Comparison of ENCODE assay signal across 36 cellular contexts in genomic region chr1:35430762-35431161, GRCh38.
DNase-seq lines count a peak whose midpoint lies in the region; FAIRE-seq and TF ChIP-seq lines count a peak whose summit lies in the region.
"Had no signal": no experiment of that assay in that cellular context is flagged by ENCODE, and none has a peak within 500 bp of the region (broad histone marks: within the 10 kb centered on the region; RNA-seq: fewer than 3 reads in every experiment).

No MANE protein-coding gene starts in this region.

- H3K4me3 ChIP-seq in H7 (ENCODE audit: insufficient read depth, low read depth, low read length), result no peak overlapping the region
- no peak overlapping the region for H3K4me3 ChIP-seq in H1 (ENCODE audit: extremely low read depth in 1 of 4, insufficient read depth in 2 of 4, low read depth in 3 of 4, low read length in 4 of 4)
- no peak overlapping the region for H3K4me3 ChIP-seq in ascending aorta
- H3K4me3 ChIP-seq: A549, adrenal gland, body of pancreas, esophagus squamous epithelium, heart left ventricle, MG63, thoracic aorta had no signal

- H3K23me2 ChIP-seq in H1 (ENCODE audit: low read depth, low read length), result no peaks in the 10 kb centered on the region

- FAIRE-seq in H1 (lab: Jason Lieb, UNC), result no peak
- FAIRE-seq: A549, RCC 7860, small intestine, urothelium cell line had no signal

- TF ChIP-seq CTCF in H1 (IDR thresholded peaks at IDR 0.05; ENCODE audit: control extremely low read depth in 1 of 3, insufficient read depth in 1 of 3, low read depth in 1 of 3, low read length in 3 of 3), result no peak
- TF ChIP-seq CTCF in osteocyte (IDR thresholded peaks at IDR 0.05), result no peak
- no peak for TF ChIP-seq CTCF in ascending aorta (IDR thresholded peaks at IDR 0.05)

- no peak overlapping the region for H2BK15ac ChIP-seq in H1 (ENCODE audit: low read length)

- CTCF ChIA-PET in H1 (lab: Charles Lee; ENCODE audit: partially characterized antibody), result interaction anchor here (0.8 to 1.5 kb wide), 3 partner anchors 13 to 229 kb away, joined by 3 to 4 read pairs (median 4); no protein-coding TSS in a partner anchor

- H3K27me3 ChIP-seq in H7 (ENCODE audit: control insufficient read depth, insufficient read depth, low read length), result no peaks in the 10 kb centered on the region
- no peaks in the 10 kb centered on the region for H3K27me3 ChIP-seq in H1 (replicated peaks in 1 of 4; ENCODE audit: control insufficient read depth in 3 of 4, extremely low read depth in 1 of 4, insufficient read depth in 3 of 4, low read length in 3 of 4)
- no peaks in the 10 kb centered on the region for H3K27me3 ChIP-seq in ascending aorta
- H3K27me3 ChIP-seq: adrenal gland, body of pancreas, esophagus squamous epithelium, foreskin keratinocyte, heart left ventricle, MG63 had no signal

- no peak for TF ChIP-seq RAD21 in H1 (IDR thresholded peaks at IDR 0.05 in 1 of 2, conservative IDR thresholded peaks at IDR 0.05 in 1 of 2; ENCODE audit: low read depth in 2 of 2, low read length in 2 of 2)

- H2BK120ac ChIP-seq in H1 (replicated peaks; ENCODE audit: low read depth, low read length), result no peak overlapping the region

- no peak for TF ChIP-seq EP300 in H1 (IDR thresholded peaks at IDR 0.05; ENCODE audit: borderline replicate concordance in 1 of 2, low read depth in 2 of 2, low read length in 2 of 2)

- H3K27ac ChIP-seq in H1 (ENCODE audit: low read depth, low read length) (no peak overlapping the region), ascending aorta (no peak overlapping the region)
- H3K27ac ChIP-seq: A549, adrenal gland, body of pancreas, foreskin keratinocyte, heart left ventricle, KMS-11, thoracic aorta had no signal

- H3K27me3 Mint-ChIP-seq in activated T-cell treated with anti-CD3 and anti-CD28 coated beads, Interleukin-2, amount 50 U/mL, for 24 hours, result no peaks in the 10 kb centered on the region
- H3K27me3 Mint-ChIP-seq in osteocyte (ENCODE audit: unreplicated experiment), result no peaks in the 10 kb centered on the region
- H3K27me3 Mint-ChIP-seq: naive B cell had no signal

- peaks cover 17% of the 10 kb centered on the region for H3K4me1 Mint-ChIP-seq in activated T-cell treated with anti-CD3 and anti-CD28 coated beads, Interleukin-2, amount 50 U/mL, for 24 hours (ENCODE audit: low read depth)
- H3K4me1 Mint-ChIP-seq in osteocyte (ENCODE audit: unreplicated experiment), result no peaks in the 10 kb centered on the region

- no peak overlapping the region for H3K4ac ChIP-seq in H1 (replicated peaks; ENCODE audit: insufficient read length, low read depth, low read length)

- H2AK5ac ChIP-seq in H1 (ENCODE audit: low read depth, low read length), result no peak overlapping the region

- H2BK5ac ChIP-seq in H1 (ENCODE audit: low read depth, low read length), result no peak overlapping the region

- H3K27ac Mint-ChIP-seq in activated T-cell treated with anti-CD3 and anti-CD28 coated beads, Interleukin-2, amount 50 U/mL, for 24 hours, result peak overlapping the region; percentile 19
- no peak overlapping the region for H3K27ac Mint-ChIP-seq in osteocyte (ENCODE audit: unreplicated experiment)

- H3K56ac ChIP-seq in H1 (replicated peaks; ENCODE audit: insufficient read length, low read depth, low read length), result no peak overlapping the region

- no peak overlapping the region for H4K91ac ChIP-seq in H1 (replicated peaks; ENCODE audit: insufficient read length, low read length)

- no peaks in the 10 kb centered on the region for H3K9me3 ChIP-seq in H1 (ENCODE audit: insufficient read depth in 2 of 2, low read depth in 1 of 2, low read length in 1 of 2)
- no peaks in the 10 kb centered on the region for H3K9me3 ChIP-seq in ascending aorta
- H3K9me3 ChIP-seq: A549, adrenal gland, body of pancreas, esophagus squamous epithelium, heart left ventricle, MG63, thoracic aorta had no signal

- H3K14ac ChIP-seq in H1 (ENCODE audit: insufficient read length), result no peak overlapping the region

- WGBS in H1 (ENCODE audit: extremely low coverage in 1 of 2, insufficient coverage in 1 of 2, insufficient read length in 1 of 2, insufficient replicate concordance in 2 of 2, low coverage in 1 of 2, low lambda C conversion rate in 2 of 2, missing lambda C conversion rate in 1 of 2), 2 experiments, result 90% methylated on average over 4 of the region's 4 CpGs; no CpG with 5 or more reads in 1 of the 2 experiments

- peaks cover 0 to 4% (median 0%) of the 10 kb centered on the region in 4 experiments; a peak in 1 of 7 replicates for H3K4me1 ChIP-seq in H1 (replicated peaks in 1 of 4; ENCODE audit: control insufficient read depth in 3 of 4, insufficient read depth in 4 of 4, low read length in 3 of 4)
- H3K4me1 ChIP-seq in ascending aorta, result no peaks in the 10 kb centered on the region
- H3K4me1 ChIP-seq: A549, adrenal gland, body of pancreas, esophagus squamous epithelium, foreskin keratinocyte, heart left ventricle had no signal

- no peak overlapping the region for H3K23ac ChIP-seq in H1 (ENCODE audit: insufficient read length)

- no peak overlapping the region for H2AFZ ChIP-seq in H1 (ENCODE audit: low read length)

- H3K79me1 ChIP-seq in H1 (ENCODE audit: low read depth, low read length), result no peaks in the 10 kb centered on the region

- no peak overlapping the region for H3K4me2 ChIP-seq in H1 (ENCODE audit: insufficient read depth in 1 of 2, low read depth in 2 of 2, low read length in 2 of 2)
- H3K4me2 ChIP-seq: A549, KMS-11 had no signal

- no peak overlapping the region for H3K18ac ChIP-seq in H1 (ENCODE audit: extremely low read depth, low read length)

- H3K9me3 Mint-ChIP-seq in activated T-cell treated with anti-CD3 and anti-CD28 coated beads, Interleukin-2, amount 50 U/mL, for 24 hours, result peaks cover 2% of the 10 kb centered on the region
- H3K9me3 Mint-ChIP-seq in osteocyte (ENCODE audit: unreplicated experiment), result no peaks in the 10 kb centered on the region
- H3K9me3 Mint-ChIP-seq: activated naive CD4-positive, alpha-beta T cell treated with anti-CD3 and anti-CD28 coated beads for 36 hours; CD8-positive, alpha-beta memory T cell had no signal

- H3K36me3 Mint-ChIP-seq in activated T-cell treated with anti-CD3 and anti-CD28 coated beads, Interleukin-2, amount 50 U/mL, for 24 hours (ENCODE audit: low read depth), result peaks cover 46% of the 10 kb centered on the region
- H3K36me3 Mint-ChIP-seq in osteocyte (ENCODE audit: unreplicated experiment), result peaks cover 47% of the 10 kb centered on the region

- no peaks in the 10 kb centered on the region for H3K79me2 ChIP-seq in H1 (ENCODE audit: control insufficient read depth in 1 of 2, insufficient read depth in 2 of 2, low read length in 2 of 2)

- no peak overlapping the region for H3K9ac ChIP-seq in H1 (replicated peaks in 1 of 4; ENCODE audit: extremely low read depth in 1 of 4, low read depth in 3 of 4, low read length in 3 of 4)
- H3K9ac ChIP-seq: KMS-11 had no signal

- H2BK12ac ChIP-seq in H1 (ENCODE audit: low read depth, low read length), result no peak overlapping the region

- no peak for TF ChIP-seq POLR2A in H1 (IDR thresholded peaks at IDR 0.05; ENCODE audit: control extremely low read depth in 1 of 2, low read depth in 2 of 2, low read length in 2 of 2)

- H2BK20ac ChIP-seq in H1 (ENCODE audit: low read length), result no peak overlapping the region

- no peak overlapping the region for H4K8ac ChIP-seq in H1 (ENCODE audit: extremely low read depth, insufficient read depth, low read length)

- H3K36me3 ChIP-seq in H7 (replicated peaks; ENCODE audit: control insufficient read depth, insufficient read depth, low read length) (peaks cover 15% of the 10 kb centered on the region), H1 (ENCODE audit: control insufficient read depth in 2 of 4, insufficient read depth in 4 of 4, low read length in 3 of 4) (peaks cover 5 to 21% (median 8%) of the 10 kb centered on the region in 4 experiments; a peak in 5 of 8 replicates), ascending aorta (peaks cover 19 to 39% of the 10 kb centered on the region in 2 donors)

- no peak for DNase-seq in activated T-cell treated with anti-CD3 and anti-CD28 coated beads, Interleukin-2, amount 50 U/mL, for 24 hours
- DNase-seq in activated T-cell treated with anti-CD3 and anti-CD28 coated beads, Interleukin-2, amount 50 U/mL, for 1 hour, result no peak
- peak; percentile 42 for DNase-seq in H7
- DNase-seq in H1 (ENCODE audit: low read depth in 1 of 2, low spot score in 2 of 2), result no peak
- peak; percentile 56 for DNase-seq in osteocyte (ENCODE audit: extremely low spot score, unreplicated experiment)
- no peak for DNase-seq in posterior cingulate gyrus
- DNase-seq in NCI-H2196 treated with DMSO at 0.1 percent for 48 hours (lab: John Stamatoyannopoulos, UW; ENCODE audit: unreplicated experiment), result no peak
- DNase-seq in ascending aorta (ENCODE audit: low spot score in 2 of 2), result no peak
- DNase-seq: activated CD4-positive, CD25-positive, alpha-beta regulatory T cell; activated naive CD4-positive, alpha-beta T cell treated with anti-CD3 and anti-CD28 coated beads for 36 hours; activated T-cell treated with anti-CD3 and anti-CD28 coated beads for 4 hours; adrenal gland; AML-193; body of pancreas; CD8-positive, alpha-beta memory T cell; cerebellar nuclear complex; dermis blood vessel endothelial cell; DMS 273 treated with DMSO at 0.1 percent for 48 hours; esophagus squamous epithelium; foreskin keratinocyte; heart left ventricle; MG63; midbrain; naive B cell; NCI-H1105; NCI-H187; NCI-H510A; retina; SHP77 treated with DMSO at 0.1 percent for 48 hours; small intestine; stimulated activated naive CD8-positive, alpha-beta T cell treated with anti-CD3 and anti-CD28 coated beads, Interleukin-15, Interleukin-2, amounts not matched to agents 100 U/mL and 50 U/mL, for 24 hours had no signal

- no peak overlapping the region for H4K5ac ChIP-seq in H1 (ENCODE audit: insufficient read length, low read depth, low read length)

- H3K4me3 Mint-ChIP-seq in activated T-cell treated with anti-CD3 and anti-CD28 coated beads, Interleukin-2, amount 50 U/mL, for 24 hours, result no peak overlapping the region
- no peak overlapping the region for H3K4me3 Mint-ChIP-seq in osteocyte (ENCODE audit: unreplicated experiment)
- H3K4me3 Mint-ChIP-seq: activated naive CD4-positive, alpha-beta T cell treated with anti-CD3 and anti-CD28 coated beads for 36 hours; CD8-positive, alpha-beta memory T cell; naive B cell had no signal

- peaks cover 0 to 3% of the 10 kb centered on the region in 2 experiments for H4K20me1 ChIP-seq in H1 (replicated peaks in 1 of 2; ENCODE audit: control insufficient read depth in 1 of 2, insufficient read depth in 2 of 2, low read length in 2 of 2)

- intact Hi-C loops in posterior cingulate gyrus (cut with DNase I), result no loop called here
- intact Hi-C loops in ascending aorta (cut with DNase I), result no loop called here

- POLR2A ChIA-PET in H1 (lab: Charles Lee; ENCODE audit: partially characterized antibody), result interaction anchor here (1.2 kb wide), 1 partner anchor 247 kb away, joined by 3 read pairs; no protein-coding TSS in a partner anchor

TF ChIP-seq in H1, 55 proteins besides CTCF, POLR2A, EP300 and RAD21 (continues in another document):
- TF ChIP-seq BACH1 (IDR thresholded peaks at IDR 0.05; ENCODE audit: low read length), result no peak
- no peak for TF ChIP-seq TAF1 (IDR thresholded peaks at IDR 0.05; ENCODE audit: low read depth, low read length)
- TF ChIP-seq CBX5 (IDR thresholded peaks at IDR 0.05; ENCODE audit: low read depth, low read length), result no peak

Comparison
In these comparisons a context has a peak if more than half of its experiments do, and no peak if none do; other contexts are left out.
1. DNase-seq: peak in H7 (single experiment) and osteocyte (single experiment); none in activated T-cell treated with anti-CD3 and anti-CD28 coated beads, Interleukin-2, amount 50 U/mL, for 24 hours (single experiment), activated T-cell treated with anti-CD3 and anti-CD28 coated beads, Interleukin-2, amount 50 U/mL, for 1 hour (single experiment), H1 (0 of 2), posterior cingulate gyrus (0 of 10), NCI-H2196 treated with DMSO at 0.1 percent for 48 hours (single experiment) and ascending aorta (0 of 2).